ENCODE assay signal across 12 cellular contexts in the genomic region with DNA sequence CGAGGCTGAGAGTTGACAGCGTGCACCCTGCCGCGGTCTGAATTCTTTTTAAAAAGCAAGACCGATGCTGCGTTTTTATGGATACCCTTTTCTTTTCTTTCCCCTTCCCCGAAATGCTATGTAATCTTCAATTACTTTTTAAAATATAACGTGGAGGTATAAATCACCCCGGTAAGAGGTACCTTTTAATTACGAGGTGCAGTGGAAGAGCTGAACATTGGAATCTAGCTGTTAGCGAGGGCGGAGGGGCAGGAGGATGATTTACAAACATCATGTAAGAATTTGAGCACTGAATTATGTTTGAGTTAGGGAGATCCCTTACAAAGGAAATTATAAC. TPM values are rescaled to one million over a fixed set of nuclear protein-coding genes. Genes with fewer than 3 reads are reported as not detected.
DNase-seq lines count a peak whose midpoint lies in the region; FAIRE-seq and TF ChIP-seq lines count a peak whose summit lies in the region.
"Had no signal": no experiment of that assay in that cellular context is flagged by ENCODE, and none has a peak within 500 bp of the region (broad histone marks: within the 10 kb centered on the region; RNA-seq: fewer than 3 reads in every experiment).

No MANE protein-coding gene starts in this region.

- TF ChIP-seq POLR2A in stomach (IDR thresholded peaks at IDR 0.05) = no peak

- peak overlapping the region; percentile 73 for H3K27ac ChIP-seq in VCaP
- no peak overlapping the region for H3K27ac ChIP-seq in kidney (ENCODE audit: low read depth in 2 of 2, low read length in 2 of 2)
- H3K27ac ChIP-seq in stomach = peak overlapping the region in 4 of 5 donors; percentile 16 to 62 (median 50)
- H3K27ac ChIP-seq: 22Rv1, pancreas had no signal

- H3K36me3 ChIP-seq in kidney (ENCODE audit: control insufficient read depth in 1 of 2, insufficient read depth in 2 of 2, low read length in 2 of 2) = no peaks in the 10 kb centered on the region
- no peaks in the 10 kb centered on the region for H3K36me3 ChIP-seq in stomach
- H3K36me3 ChIP-seq: pancreas had no signal

- no peak for TF ChIP-seq EP300 in stomach (IDR thresholded peaks at IDR 0.05)

- H3K27me3 ChIP-seq in stomach = peaks cover 0 to 62% (median 20%) of the 10 kb centered on the region in 3 donors

- TF ChIP-seq CTCF in VCaP (conservative IDR thresholded peaks at IDR 0.05) (no peak), kidney (IDR thresholded peaks at IDR 0.05; ENCODE audit: borderline replicate concordance, extremely low read depth, insufficient read depth) (no peak), stomach (IDR thresholded peaks at IDR 0.05) (no peak)

- H3K9me3 ChIP-seq in kidney (ENCODE audit: control insufficient read depth in 1 of 2, low read length in 2 of 2) = no peaks in the 10 kb centered on the region
- H3K9me3 ChIP-seq in stomach = peaks cover 4 to 5% (median 4%) of the 10 kb centered on the region in 4 donors
- H3K9me3 ChIP-seq: pancreas had no signal

- DNase-seq in DMS79 treated with DMSO at 0.1 percent for 48 hours (lab: John Stamatoyannopoulos, UW) = peak; percentile 14
- DNase-seq in DMS79 (lab: John Stamatoyannopoulos, UW) = no peak
- DNase-seq in kidney = no peak
- no peak for DNase-seq in stomach
- no peak for DNase-seq in LoVo (ENCODE audit: low spot score)
- DNase-seq in central memory CD4-positive, alpha-beta T cell = no peak
- no peak for DNase-seq in NCI-H187 treated with DMSO at 0.1 percent for 48 hours (lab: John Stamatoyannopoulos, UW)
- DNase-seq: GF-D8, pancreas had no signal

- intact Hi-C loops in kidney (cut with DNase I) = no loop called here
- intact Hi-C loops in stomach (cut with DNase I; ENCODE audit: low total_unique reads) = no loop called here

- H3K4me1 ChIP-seq in kidney (ENCODE audit: control insufficient read depth in 1 of 2, insufficient read depth in 1 of 2, low read depth in 1 of 2, low read length in 2 of 2) (peaks cover 0 to 2% of the 10 kb centered on the region in 2 donors), stomach (peaks cover 0 to 21% (median 14%) of the 10 kb centered on the region in 4 donors)
- H3K4me1 ChIP-seq: pancreas had no signal

- H3K4me3 ChIP-seq in kidney (ENCODE audit: low read length in 2 of 2) (peak overlapping the region; percentile 69 to 71), stomach (peak overlapping the region; percentile 49 to 72 (median 54))

- no peak for FAIRE-seq in kidney (lab: Jason Lieb, UNC)
- FAIRE-seq: pancreas had no signal

- 1 to 7% (median 4%) methylated on average over 12 of the region's 12 CpGs for WGBS in stomach, 5 donors

- no peak overlapping the region for H3K9ac ChIP-seq in kidney (ENCODE audit: low read length in 2 of 2)

RNA-seq across cellular contexts. Expression of gene EYA2, which starts 1.2 kb away (rescaled TPM):
- total RNA-seq in kidney (2.6 TPM), stomach (10 to 100 TPM in 2 of 5 donors, 1 to 10 TPM in 3; 1.8 to 86.2 (median 3.2) TPM)
- polyA plus RNA-seq in kidney (ENCODE audit: insufficient read depth, low read depth, low replicate concordance) (7.9 TPM), stomach (10 to 100 TPM in 1 of 3 donors, 1 to 10 TPM in 2; 5.3 to 13.3 (median 5.7) TPM)
- total RNA-seq: glomerular endothelial cell had no signal

Comparison
In these comparisons a context has a peak if more than half of its experiments do, and no peak if none do; other contexts are left out.
1. H3K27ac ChIP-seq: peak in VCaP (single experiment) and stomach (4 of 5); none in kidney (0 of 2).